Comparison of ENCODE assay signal across 8 cellular contexts in the genomic region with DNA sequence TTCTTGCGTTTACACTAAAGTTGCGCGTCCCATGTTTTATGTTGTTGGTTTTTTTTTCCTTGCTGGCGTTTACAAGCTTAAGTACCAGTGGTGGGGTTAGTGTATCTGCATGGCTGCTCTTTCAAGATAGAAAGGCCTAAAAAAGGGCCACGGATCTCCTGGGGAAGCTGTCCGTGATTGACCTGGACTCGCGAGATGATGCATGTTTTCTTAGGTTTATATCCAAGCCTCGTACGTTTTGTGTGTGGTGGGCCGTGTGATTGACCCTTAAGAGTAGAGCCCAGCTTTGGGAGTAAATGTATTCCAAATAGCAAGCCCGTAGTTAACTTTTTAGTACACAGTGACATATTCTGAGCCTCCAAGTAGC. TPM values are rescaled to one million over a fixed set of nuclear protein-coding genes. Genes with fewer than 3 reads are reported as not detected.
DNase-seq lines count a peak whose midpoint lies in the region; ATAC-seq and TF ChIP-seq lines count a peak whose summit lies in the region.
"Not testable (repeated sequence)": the region's sequence is repeated elsewhere in the genome, so short reads cannot be mapped to it uniquely, and the experiment has no call there.

No MANE protein-coding gene starts in this region.

- TF ChIP-seq POLR2A in esophagus muscularis mucosa (IDR thresholded peaks at IDR 0.05; ENCODE audit: low read depth); sigmoid colon (IDR thresholded peaks at IDR 0.05): not testable (repeated sequence)

- H3K4me3 ChIP-seq in BE2C (ENCODE audit: low read depth, low read length) (peak overlapping the region; percentile 90), OCI-LY3 (ENCODE audit: low read length) (peak overlapping the region; percentile 91), esophagus muscularis mucosa (peak overlapping the region; percentile 82 to 90 (median 86)), lower lobe of right lung (peak overlapping the region; percentile 78), sigmoid colon (peak overlapping the region; percentile 60 to 88 (median 82))

- H3K4me2 ChIP-seq in OCI-LY3 (ENCODE audit: low read length): peak overlapping the region; percentile 77

- H3K9ac ChIP-seq in OCI-LY3 (ENCODE audit: low read length): peak overlapping the region; percentile 77

- not testable (repeated sequence) for H3K27ac ChIP-seq in OCI-LY3 (ENCODE audit: low read length)
- peak overlapping the region; percentile 72 to 85 (median 76) for H3K27ac ChIP-seq in esophagus muscularis mucosa (replicated peaks in 1 of 4)
- H3K27ac ChIP-seq in lower lobe of right lung: peak overlapping the region; percentile 75
- peak overlapping the region; percentile 60 to 80 (median 80) for H3K27ac ChIP-seq in sigmoid colon

- H4K20me1 ChIP-seq in OCI-LY3 (ENCODE audit: insufficient read depth, low read length): not testable (repeated sequence)

- H3K4me1 ChIP-seq in BE2C; OCI-LY3 (ENCODE audit: low read length): not testable (repeated sequence)
- H3K4me1 ChIP-seq in esophagus muscularis mucosa: peaks cover 19 to 36% (median 31%) of the 10 kb centered on the region in 4 donors
- peaks cover 18% of the 10 kb centered on the region for H3K4me1 ChIP-seq in lower lobe of right lung
- peaks cover 0 to 29% (median 22%) of the 10 kb centered on the region in 4 donors for H3K4me1 ChIP-seq in sigmoid colon

- WGBS in esophagus muscularis mucosa: 0% methylated on average over 12 of the region's 12 CpGs
- WGBS in sigmoid colon, 2 donors: 0 to 1% methylated on average over 12 of the region's 12 CpGs

- not testable (repeated sequence) for H3K27me3 ChIP-seq in BE2C; OCI-LY3 (ENCODE audit: low read depth, low read length); esophagus muscularis mucosa; lower lobe of right lung (ENCODE audit: low read depth); sigmoid colon

- not testable (repeated sequence) for DNase-seq in BE2C; esophagus muscularis mucosa (ENCODE audit: extremely low spot score); lower lobe of right lung; sigmoid colon

- H3K27me3 Mint-ChIP-seq in activated naive CD8-positive, alpha-beta T cell: not testable (repeated sequence)

- not testable (repeated sequence) for H3K36me3 ChIP-seq in BE2C; OCI-LY3 (replicated peaks; ENCODE audit: low read depth, low read length); sigmoid colon
- H3K36me3 ChIP-seq in esophagus muscularis mucosa (peaks cover 0 to 17% (median 6%) of the 10 kb centered on the region in 4 donors), lower lobe of right lung (peaks cover 13% of the 10 kb centered on the region)

- not testable (repeated sequence) for H3K9me3 Mint-ChIP-seq in activated naive CD8-positive, alpha-beta T cell (ENCODE audit: low read depth)

- peaks cover 35% of the 10 kb centered on the region for H3K4me1 Mint-ChIP-seq in activated naive CD8-positive, alpha-beta T cell (ENCODE audit: low read depth)

- not testable (repeated sequence) for H3K36me3 Mint-ChIP-seq in activated naive CD8-positive, alpha-beta T cell

- TF ChIP-seq CTCF in BE2C (IDR thresholded peaks at IDR 0.05; ENCODE audit: low read depth, low read length); OCI-LY3 (IDR thresholded peaks at IDR 0.05; ENCODE audit: low read depth, low read length); esophagus muscularis mucosa (IDR thresholded peaks at IDR 0.05); lower lobe of right lung (IDR thresholded peaks at IDR 0.05); sigmoid colon (IDR thresholded peaks at IDR 0.05): not testable (repeated sequence)

- not testable (repeated sequence) for TF ChIP-seq EP300 in esophagus muscularis mucosa (IDR thresholded peaks at IDR 0.05); sigmoid colon (IDR thresholded peaks at IDR 0.05)

- H3K9me3 ChIP-seq in BE2C; OCI-LY3 (ENCODE audit: insufficient read depth, low read length); esophagus muscularis mucosa; lower lobe of right lung; sigmoid colon: not testable (repeated sequence)

- ATAC-seq in GM19372 (IDR thresholded peaks at IDR 0.05; ENCODE audit: low read depth, unreplicated experiment): peak; percentile 5
- ATAC-seq in HG03097 (IDR thresholded peaks at IDR 0.05; ENCODE audit: low FRiP score, unreplicated experiment): peak; percentile 8
- peak in 1 of 2 donors; percentile 48 for ATAC-seq in lower lobe of right lung

- intact Hi-C loops in esophagus muscularis mucosa (cut with DNase I); lower lobe of right lung (cut with DNase I); sigmoid colon (cut with DNase I): not testable (repeated sequence)

- H3K4me3 Mint-ChIP-seq in activated naive CD8-positive, alpha-beta T cell: peak overlapping the region; percentile 99

- peak overlapping the region; percentile 96 for H3K27ac Mint-ChIP-seq in activated naive CD8-positive, alpha-beta T cell

- peaks cover 62% of the 10 kb centered on the region for H3K79me2 ChIP-seq in OCI-LY3 (ENCODE audit: low read length)

- not testable (repeated sequence) for H2AFZ ChIP-seq in OCI-LY3 (ENCODE audit: low read depth, low read length)

RNA-seq across cellular contexts. Expression of a gene that starts 0.5 kb away (rescaled TPM):
- 26.8 TPM for polyA plus RNA-seq in BE2C (2012; ENCODE audit: insufficient read depth, insufficient read length, low read depth)
- total RNA-seq in esophagus muscularis mucosa (10 to 100 TPM; 13.5 to 24.9 (median 19.4) TPM), lower lobe of right lung (11.7 TPM), sigmoid colon (10 to 100 TPM; 19.9 to 35.4 (median 24.0) TPM)
- 10 to 100 TPM in 1 of 3 donors, 1 to 10 TPM in 2; 3.6 to 10.2 (median 4.4) TPM for polyA plus RNA-seq in sigmoid colon

RNA-seq across cellular contexts. Expression of a gene that starts 0.5 kb away (rescaled TPM):
- 23.8 TPM for polyA plus RNA-seq in BE2C (2012; ENCODE audit: insufficient read depth, insufficient read length, low read depth)
- total RNA-seq in esophagus muscularis mucosa (10 to 100 TPM; 20.9 to 30.7 (median 23.7) TPM), lower lobe of right lung (24.2 TPM), sigmoid colon (10 to 100 TPM; 24.7 to 48.5 (median 30.6) TPM)
- polyA plus RNA-seq in sigmoid colon: 10 to 100 TPM in 2 of 3 donors, 1 to 10 TPM in 1; 7.2 to 13.9 (median 11.1) TPM

RNA-seq across cellular contexts. Expression of a gene that starts 45.9 kb away (rescaled TPM):
- polyA plus RNA-seq in BE2C (2012; ENCODE audit: insufficient read depth, insufficient read length, low read depth): 42.7 TPM
- 10 to 100 TPM in 2 of 4 donors, 1 to 10 TPM in 2; 6.3 to 12.0 (median 9.7) TPM for total RNA-seq in esophagus muscularis mucosa
- total RNA-seq in lower lobe of right lung: 12.5 TPM
- total RNA-seq in sigmoid colon: 10 to 100 TPM; 12.8 to 27.1 (median 16.0) TPM
- polyA plus RNA-seq in sigmoid colon: 10 to 100 TPM in 1 of 3 donors, 1 to 10 TPM in 2; 1.2 to 11.3 (median 1.8) TPM
